ENCODE assay signal across 15 cellular contexts in genomic region chr13:52162279-52163101, GRCh38. TPM values are rescaled to one million over a fixed set of nuclear protein-coding genes. Genes with fewer than 3 reads are reported as not detected.
DNase-seq lines count a peak whose midpoint lies in the region; ATAC-seq and TF ChIP-seq lines count a peak whose summit lies in the region.
"Had no signal": no experiment of that assay in that cellular context is flagged by ENCODE, and none has a peak within 500 bp of the region (broad histone marks: within the 10 kb centered on the region; RNA-seq: fewer than 3 reads in every experiment).

No MANE protein-coding gene starts in this region.

- no TSS peak for BruUV-seq in PC-9 (replicated peaks; lab: Mats Ljungman, UMichigan)

- peaks cover 33% of the 10 kb centered on the region for H3K4me1 Mint-ChIP-seq in CD4-positive, alpha-beta T cell (ENCODE audit: low read depth)

- no peaks in the 10 kb centered on the region for H3F3A ChIP-seq in PC-9 (ENCODE audit: insufficient read depth, low read depth)

- no peak for ATAC-seq in CD4-positive, alpha-beta T cell (ENCODE audit: poor library complexity)
- ATAC-seq in HG03108 (IDR thresholded peaks at IDR 0.05; ENCODE audit: unreplicated experiment) = no peak
- ATAC-seq in HG03280 (IDR thresholded peaks at IDR 0.05; ENCODE audit: unreplicated experiment) = no peak
- ATAC-seq: activated naive CD8-positive, alpha-beta T cell treated with anti-CD3 and anti-CD28 coated beads, Interleukin-2, amount 50 U/mL, for 24 hours; Panc1 had no signal

- peak overlapping the region; percentile 49 for H3K4me3 Mint-ChIP-seq in CD4-positive, alpha-beta T cell
- H3K4me3 Mint-ChIP-seq: activated CD4-positive, alpha-beta T cell treated with anti-CD3 and anti-CD28 coated beads, Interleukin-2, amount 10 ng/mL, durations not matched to agents 7 days and 5 days; activated naive CD8-positive, alpha-beta T cell treated with anti-CD3 and anti-CD28 coated beads, Interleukin-2, amount 50 U/mL, for 24 hours had no signal

- H4K20me1 ChIP-seq in PC-9 (ENCODE audit: insufficient read depth) = no peaks in the 10 kb centered on the region
- H4K20me1 ChIP-seq: BLaER1 had no signal

- peak overlapping the region; percentile 18 for H3K27ac Mint-ChIP-seq in CD4-positive, alpha-beta T cell
- H3K27ac Mint-ChIP-seq: activated naive CD8-positive, alpha-beta T cell treated with anti-CD3 and anti-CD28 coated beads, Interleukin-2, amount 50 U/mL, for 24 hours had no signal

- H3K9me3 ChIP-seq in CD4-positive, alpha-beta T cell (ENCODE audit: control insufficient read depth, low read length) = no peaks in the 10 kb centered on the region
- no peaks in the 10 kb centered on the region for H3K9me3 ChIP-seq in PC-9 (ENCODE audit: insufficient read depth, low read depth)
- H3K9me3 ChIP-seq: BLaER1, pancreas had no signal

- no peak for TF ChIP-seq POLR2A in NB4 (IDR thresholded peaks at IDR 0.05; ENCODE audit: extremely low read depth, insufficient read length)

- no peak overlapping the region for H2AFZ ChIP-seq in PC-9

- H3K36me3 Mint-ChIP-seq in CD4-positive, alpha-beta T cell (ENCODE audit: low read depth) = peaks cover 25% of the 10 kb centered on the region

- no peak overlapping the region for H3K4me2 ChIP-seq in PC-9
- H3K4me2 ChIP-seq: BLaER1 had no signal

- H3K9me2 ChIP-seq in PC-9 (ENCODE audit: insufficient read depth) = no peaks in the 10 kb centered on the region

- no peak overlapping the region for H3K4me3 ChIP-seq in NB4 (ENCODE audit: low read depth, low read length)
- no peak overlapping the region for H3K4me3 ChIP-seq in PC-9
- H3K4me3 ChIP-seq: BLaER1, pancreas had no signal

- no peak for DNase-seq in CD4-positive, alpha-beta T cell
- DNase-seq in NB4 (ENCODE audit: low read depth) (peak; percentile 64), dermis microvascular lymphatic vessel endothelial cell (ENCODE audit: low read depth in 2 of 2) (peak; percentile 65 to 91), myocyte (ENCODE audit: low read depth) (peak; percentile 56), PC-9 (no peak)
- no peak for DNase-seq in activated effector memory CD4-positive, alpha-beta T cell treated with Interleukin-2 at 50 U/mL for 16 hours
- DNase-seq: activated CD4-positive, alpha-beta T cell treated with anti-CD3 and anti-CD28 coated beads, Interleukin-2, amount 10 ng/mL, durations not matched to agents 7 days and 5 days; activated naive CD8-positive, alpha-beta T cell treated with anti-CD3 and anti-CD28 coated beads, Interleukin-2, amount 50 U/mL, for 24 hours; head of caudate nucleus; NCI-H1417 treated with DMSO at 0.1 percent for 48 hours; pancreas had no signal

- TF ChIP-seq CTCF in CD4-positive, alpha-beta T cell (IDR thresholded peaks at IDR 0.05) = no peak
- TF ChIP-seq CTCF in NB4 (IDR thresholded peaks at IDR 0.05; ENCODE audit: low read depth, low read length) = no peak
- TF ChIP-seq CTCF in PC-9 (conservative IDR thresholded peaks at IDR 0.05) = no peak

- no peak overlapping the region for H3K27ac ChIP-seq in CD4-positive, alpha-beta T cell (ENCODE audit: low read depth, low read length)
- H3K27ac ChIP-seq in PC-9 = no peak overlapping the region
- H3K27ac ChIP-seq: BLaER1, pancreas had no signal

- no peaks in the 10 kb centered on the region for H3K9me3 Mint-ChIP-seq in CD4-positive, alpha-beta T cell
- H3K9me3 Mint-ChIP-seq: activated CD4-positive, alpha-beta T cell treated with anti-CD3 and anti-CD28 coated beads, Interleukin-2, amount 10 ng/mL, durations not matched to agents 7 days and 5 days; activated naive CD8-positive, alpha-beta T cell treated with anti-CD3 and anti-CD28 coated beads, Interleukin-2, amount 50 U/mL, for 24 hours had no signal

- CTCF ChIA-PET in CD4-positive, alpha-beta T cell (lab: Charles Lee) = no interaction called here
- CTCF ChIA-PET in PC-9 (lab: Charles Lee) = interaction anchor here (0.6 kb wide), 1 partner anchor 480 kb away, joined by 4 read pairs; the partner anchor contains the start of gene HNRNPA1L2

- POLR2A ChIA-PET in CD4-positive, alpha-beta T cell (lab: Charles Lee) = no interaction called here
- POLR2A ChIA-PET in PC-9 (lab: Charles Lee; ENCODE audit: unreplicated experiment) = no interaction called here

- no peaks in the 10 kb centered on the region for H3K27me3 Mint-ChIP-seq in CD4-positive, alpha-beta T cell
- H3K27me3 Mint-ChIP-seq: activated CD4-positive, alpha-beta T cell treated with anti-CD3 and anti-CD28 coated beads, Interleukin-2, amount 10 ng/mL, durations not matched to agents 7 days and 5 days had no signal

- no peaks in the 10 kb centered on the region for H3K36me3 ChIP-seq in PC-9 (ENCODE audit: low read depth)
- H3K36me3 ChIP-seq: pancreas had no signal

- no peaks in the 10 kb centered on the region for H3K27me3 ChIP-seq in CD4-positive, alpha-beta T cell (ENCODE audit: control insufficient read depth, insufficient read depth, low read length)
- H3K27me3 ChIP-seq in PC-9 (ENCODE audit: insufficient read depth, low read depth) = peaks cover 22% of the 10 kb centered on the region
- H3K27me3 ChIP-seq: pancreas had no signal

- no peaks in the 10 kb centered on the region for H3K4me1 ChIP-seq in PC-9 (replicated peaks; ENCODE audit: insufficient read depth)

- H3K79me2 ChIP-seq in PC-9 (ENCODE audit: low read depth) = no peaks in the 10 kb centered on the region

- intact Hi-C loops in CD4-positive, alpha-beta T cell (cut with DNase I, micrococcal nuclease) = no loop called here
- intact Hi-C loops in PC-9 (cut with micrococcal nuclease; ENCODE audit: unreplicated experiment) = no loop called here

RNA-seq across cellular contexts. Expression of gene NEK3, which starts 3.1 kb away (rescaled TPM):
- total RNA-seq in CD4-positive, alpha-beta T cell = 1 to 10 TPM; 7.0 TPM
- total RNA-seq in dermis microvascular lymphatic vessel endothelial cell (9.2 and 12.2 TPM in 2 replicates), myocyte (8.3 and 10.4 TPM in 2 replicates), PC-9 (2021) (1.6 and 3.7 TPM in 2 replicates)
- 5.3 TPM for polyA plus RNA-seq in myocyte (2012)

RNA-seq across cellular contexts. Expression of gene NEK5, which starts 33.6 kb away (rescaled TPM):
- total RNA-seq in CD4-positive, alpha-beta T cell = under 1 TPM in 1 of 2 experiments, not detected in 1; 0.08 TPM
- total RNA-seq in dermis microvascular lymphatic vessel endothelial cell (under 0.01 and 0.13 TPM in 2 replicates), myocyte (0.16 TPM in 1 of 2 replicates, not detected in the other), PC-9 (2021) (not detected in 2 replicates)
- polyA plus RNA-seq in myocyte (2012) = 0.19 TPM
- total RNA-seq: activated CD4-positive, alpha-beta T cell treated with anti-CD3 and anti-CD28 coated beads, Interleukin-2, amount 10 ng/mL, durations not matched to agents 7 days and 5 days had no signal

Comparison
In these comparisons a context has a peak if more than half of its experiments do, and no peak if none do; other contexts are left out.
1. DNase-seq: peak in NB4 (single experiment), dermis microvascular lymphatic vessel endothelial cell (2 of 2) and myocyte (single experiment); none in CD4-positive, alpha-beta T cell (0 of 10), PC-9 (0 of 2) and activated effector memory CD4-positive, alpha-beta T cell treated with Interleukin-2 at 50 U/mL for 16 hours (single experiment).